Comparison of ENCODE assay signal across 18 cellular contexts in the genomic region with DNA sequence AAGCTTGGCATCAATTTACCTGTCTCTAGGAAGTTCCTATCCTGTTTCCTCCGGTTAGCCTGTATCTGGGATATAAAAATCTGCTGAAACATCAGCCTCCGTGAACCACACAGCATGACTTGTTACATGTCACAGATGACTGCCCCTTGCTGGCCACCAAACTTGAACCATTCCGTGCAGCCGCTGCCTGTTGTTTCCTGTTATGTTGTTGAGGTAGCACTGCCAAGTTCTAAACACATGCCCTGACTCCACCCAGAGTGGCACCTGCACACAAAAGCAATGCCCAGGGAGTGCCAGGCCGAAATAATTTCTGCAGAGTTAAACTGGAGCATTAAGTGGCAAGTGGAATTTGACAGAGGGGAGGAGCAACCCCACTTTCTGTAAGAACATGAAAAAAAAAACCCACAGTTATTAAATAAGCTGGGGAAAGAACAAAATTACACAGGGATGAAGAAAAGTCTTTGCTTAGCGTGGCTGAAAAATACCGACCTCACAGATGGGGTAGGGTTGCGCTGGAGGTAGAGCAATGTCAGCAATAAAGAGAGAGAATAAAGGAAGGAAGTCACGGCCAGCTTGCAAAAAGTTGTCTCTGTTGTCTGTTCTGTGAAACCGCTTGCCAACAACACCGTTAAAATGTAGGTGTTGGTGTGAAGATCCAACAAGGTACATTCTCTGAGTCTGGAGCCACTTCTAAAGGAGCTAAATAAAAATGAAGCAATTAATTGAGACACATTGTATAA.
DNase-seq lines count a peak whose midpoint lies in the region; ATAC-seq and TF ChIP-seq lines count a peak whose summit lies in the region.
"Had no signal": no experiment of that assay in that cellular context is flagged by ENCODE, and none has a peak within 500 bp of the region (broad histone marks: within the 10 kb centered on the region; RNA-seq: fewer than 3 reads in every experiment).

No MANE protein-coding gene starts in this region.

- no peaks in the 10 kb centered on the region for H3K9me3 ChIP-seq in CD8-positive, alpha-beta memory T cell (ENCODE audit: low read length)
- H3K9me3 ChIP-seq in ascending aorta, result no peaks in the 10 kb centered on the region
- H3K9me3 ChIP-seq: SJCRH30 had no signal

- peak overlapping the region; percentile 4 to 76 (median 59) for H3K27ac Mint-ChIP-seq in CD8-positive, alpha-beta memory T cell
- no peak overlapping the region for H3K27ac Mint-ChIP-seq in GM23338
- H3K27ac Mint-ChIP-seq: B cell, H9 had no signal

- H3K4me3 ChIP-seq in CD8-positive, alpha-beta memory T cell (ENCODE audit: low read length), result no peak overlapping the region
- no peak overlapping the region for H3K4me3 ChIP-seq in GM23338
- H3K4me3 ChIP-seq in ascending aorta, result no peak overlapping the region
- H3K4me3 ChIP-seq: SJCRH30 had no signal

- peaks cover 11 to 39% (median 31%) of the 10 kb centered on the region in 3 donors for H3K4me1 Mint-ChIP-seq in CD8-positive, alpha-beta memory T cell
- H3K4me1 Mint-ChIP-seq in GM23338, result no peaks in the 10 kb centered on the region
- H3K4me1 Mint-ChIP-seq: B cell, IgD-negative memory B cell had no signal

- peaks cover 8% of the 10 kb centered on the region for H3K9me2 ChIP-seq in GM23338 (ENCODE audit: insufficient read depth)

- H3K4me1 ChIP-seq in CD8-positive, alpha-beta memory T cell (ENCODE audit: insufficient read depth, low read length), result peaks cover 7% of the 10 kb centered on the region
- H3K4me1 ChIP-seq in GM23338 (ENCODE audit: insufficient read depth) (no peaks in the 10 kb centered on the region), ascending aorta (no peaks in the 10 kb centered on the region)
- H3K4me1 ChIP-seq: SJCRH30 had no signal

- ATAC-seq in GM23338 (no peak), HG03469 (IDR thresholded peaks at IDR 0.05; ENCODE audit: unreplicated experiment) (no peak)
- ATAC-seq: PC-3 had no signal

- CTCF ChIA-PET in CD8-positive, alpha-beta memory T cell (lab: Charles Lee), result no interaction called here

- no peak for TF ChIP-seq CTCF in GM23338 (conservative IDR thresholded peaks at IDR 0.05; ENCODE audit: low read depth in 2 of 2)
- TF ChIP-seq CTCF in ascending aorta (IDR thresholded peaks at IDR 0.05), result no peak

- intact Hi-C loops in ascending aorta (cut with DNase I), result no loop called here
- intact Hi-C loops in cardiac septum (cut with DNase I), result no loop called here

- H3K4me3 Mint-ChIP-seq in CD8-positive, alpha-beta memory T cell, result peak overlapping the region; percentile 11 to 72 (median 40)
- no peak overlapping the region for H3K4me3 Mint-ChIP-seq in GM23338
- H3K4me3 Mint-ChIP-seq: B cell, H9, IgD-negative memory B cell had no signal

- H3K4me2 ChIP-seq in GM23338, result no peak overlapping the region

- H3K36me3 ChIP-seq in CD8-positive, alpha-beta memory T cell (ENCODE audit: insufficient read depth, low read length), result no peaks in the 10 kb centered on the region
- no peaks in the 10 kb centered on the region for H3K36me3 ChIP-seq in GM23338 (ENCODE audit: insufficient read depth)
- no peaks in the 10 kb centered on the region for H3K36me3 ChIP-seq in ascending aorta
- H3K36me3 ChIP-seq: SJCRH30 had no signal

- H2AFZ ChIP-seq in GM23338, result no peak overlapping the region

- no peaks in the 10 kb centered on the region for H3K27me3 ChIP-seq in CD8-positive, alpha-beta memory T cell (ENCODE audit: insufficient read depth, low read length, poor library complexity, severe bottlenecking)
- H3K27me3 ChIP-seq in GM23338 (ENCODE audit: insufficient read depth), result no peaks in the 10 kb centered on the region
- H3K27me3 ChIP-seq in ascending aorta, result no peaks in the 10 kb centered on the region
- H3K27me3 ChIP-seq: SJCRH30 had no signal

- peak in 1 of 5 donors; percentile 27 for DNase-seq in CD8-positive, alpha-beta memory T cell
- DNase-seq in NCI-H1105 treated with DMSO at 0.1 percent for 48 hours (lab: John Stamatoyannopoulos, UW) (peak; percentile 30), kidney tubule cell (ENCODE audit: low spot score) (peak; percentile 54), renal cortical epithelial cell (ENCODE audit: low read depth) (peak; percentile 7), GM23338 (ENCODE audit: low spot score) (no peak), ascending aorta (ENCODE audit: low spot score in 2 of 2) (no peak), cardiac septum (ENCODE audit: low spot score) (no peak)
- DNase-seq: DMS 273 treated with DMSO at 0.1 percent for 48 hours, H9, NCI-H187, NCI-H2171, NCI-H446, NCI-H69, PC-3, SJCRH30 had no signal

- H3K27me3 Mint-ChIP-seq in CD8-positive, alpha-beta memory T cell, result peaks cover 0 to 2% of the 10 kb centered on the region in 2 donors
- peaks cover 3% of the 10 kb centered on the region for H3K27me3 Mint-ChIP-seq in GM23338 (ENCODE audit: insufficient read depth, low read depth, poor library complexity)
- H3K27me3 Mint-ChIP-seq: IgD-negative memory B cell had no signal

- no peaks in the 10 kb centered on the region for H3K36me3 Mint-ChIP-seq in CD8-positive, alpha-beta memory T cell
- no peaks in the 10 kb centered on the region for H3K36me3 Mint-ChIP-seq in GM23338 (ENCODE audit: low read depth)
- H3K36me3 Mint-ChIP-seq: IgD-negative memory B cell had no signal

- H3F3A ChIP-seq in GM23338 (replicated peaks; ENCODE audit: low read depth), result no peaks in the 10 kb centered on the region

- POLR2A ChIA-PET in CD8-positive, alpha-beta memory T cell (lab: Charles Lee), result no interaction called here

- H3K27ac ChIP-seq in CD8-positive, alpha-beta memory T cell (ENCODE audit: low read depth, low read length), result no peak overlapping the region
- no peak overlapping the region for H3K27ac ChIP-seq in GM23338 (ENCODE audit: low read depth)
- no peak overlapping the region for H3K27ac ChIP-seq in ascending aorta
- H3K27ac ChIP-seq: SJCRH30 had no signal

- peaks cover 0 to 4% (median 0%) of the 10 kb centered on the region in 5 donors for H3K9me3 Mint-ChIP-seq in CD8-positive, alpha-beta memory T cell
- H3K9me3 Mint-ChIP-seq in GM23338, result no peaks in the 10 kb centered on the region; the same call in 2 of the 3 replicates
- H3K9me3 Mint-ChIP-seq: H9 had no signal

- H4K20me1 ChIP-seq in GM23338 (replicated peaks; ENCODE audit: insufficient read depth), result no peaks in the 10 kb centered on the region

- H3K79me2 ChIP-seq in GM23338 (replicated peaks; ENCODE audit: insufficient read depth), result no peaks in the 10 kb centered on the region

TF ChIP-seq in GM23338, 12 proteins besides CTCF, POLR2A, EP300 and RAD21 (continues in another document):
- TF ChIP-seq JUNB (IDR thresholded peaks at IDR 0.05; ENCODE audit: unreplicated experiment) (no peak), POLR2AphosphoS5 (IDR thresholded peaks at IDR 0.05; ENCODE audit: low read depth) (no peak)
- TF ChIP-seq, protein P1, sequence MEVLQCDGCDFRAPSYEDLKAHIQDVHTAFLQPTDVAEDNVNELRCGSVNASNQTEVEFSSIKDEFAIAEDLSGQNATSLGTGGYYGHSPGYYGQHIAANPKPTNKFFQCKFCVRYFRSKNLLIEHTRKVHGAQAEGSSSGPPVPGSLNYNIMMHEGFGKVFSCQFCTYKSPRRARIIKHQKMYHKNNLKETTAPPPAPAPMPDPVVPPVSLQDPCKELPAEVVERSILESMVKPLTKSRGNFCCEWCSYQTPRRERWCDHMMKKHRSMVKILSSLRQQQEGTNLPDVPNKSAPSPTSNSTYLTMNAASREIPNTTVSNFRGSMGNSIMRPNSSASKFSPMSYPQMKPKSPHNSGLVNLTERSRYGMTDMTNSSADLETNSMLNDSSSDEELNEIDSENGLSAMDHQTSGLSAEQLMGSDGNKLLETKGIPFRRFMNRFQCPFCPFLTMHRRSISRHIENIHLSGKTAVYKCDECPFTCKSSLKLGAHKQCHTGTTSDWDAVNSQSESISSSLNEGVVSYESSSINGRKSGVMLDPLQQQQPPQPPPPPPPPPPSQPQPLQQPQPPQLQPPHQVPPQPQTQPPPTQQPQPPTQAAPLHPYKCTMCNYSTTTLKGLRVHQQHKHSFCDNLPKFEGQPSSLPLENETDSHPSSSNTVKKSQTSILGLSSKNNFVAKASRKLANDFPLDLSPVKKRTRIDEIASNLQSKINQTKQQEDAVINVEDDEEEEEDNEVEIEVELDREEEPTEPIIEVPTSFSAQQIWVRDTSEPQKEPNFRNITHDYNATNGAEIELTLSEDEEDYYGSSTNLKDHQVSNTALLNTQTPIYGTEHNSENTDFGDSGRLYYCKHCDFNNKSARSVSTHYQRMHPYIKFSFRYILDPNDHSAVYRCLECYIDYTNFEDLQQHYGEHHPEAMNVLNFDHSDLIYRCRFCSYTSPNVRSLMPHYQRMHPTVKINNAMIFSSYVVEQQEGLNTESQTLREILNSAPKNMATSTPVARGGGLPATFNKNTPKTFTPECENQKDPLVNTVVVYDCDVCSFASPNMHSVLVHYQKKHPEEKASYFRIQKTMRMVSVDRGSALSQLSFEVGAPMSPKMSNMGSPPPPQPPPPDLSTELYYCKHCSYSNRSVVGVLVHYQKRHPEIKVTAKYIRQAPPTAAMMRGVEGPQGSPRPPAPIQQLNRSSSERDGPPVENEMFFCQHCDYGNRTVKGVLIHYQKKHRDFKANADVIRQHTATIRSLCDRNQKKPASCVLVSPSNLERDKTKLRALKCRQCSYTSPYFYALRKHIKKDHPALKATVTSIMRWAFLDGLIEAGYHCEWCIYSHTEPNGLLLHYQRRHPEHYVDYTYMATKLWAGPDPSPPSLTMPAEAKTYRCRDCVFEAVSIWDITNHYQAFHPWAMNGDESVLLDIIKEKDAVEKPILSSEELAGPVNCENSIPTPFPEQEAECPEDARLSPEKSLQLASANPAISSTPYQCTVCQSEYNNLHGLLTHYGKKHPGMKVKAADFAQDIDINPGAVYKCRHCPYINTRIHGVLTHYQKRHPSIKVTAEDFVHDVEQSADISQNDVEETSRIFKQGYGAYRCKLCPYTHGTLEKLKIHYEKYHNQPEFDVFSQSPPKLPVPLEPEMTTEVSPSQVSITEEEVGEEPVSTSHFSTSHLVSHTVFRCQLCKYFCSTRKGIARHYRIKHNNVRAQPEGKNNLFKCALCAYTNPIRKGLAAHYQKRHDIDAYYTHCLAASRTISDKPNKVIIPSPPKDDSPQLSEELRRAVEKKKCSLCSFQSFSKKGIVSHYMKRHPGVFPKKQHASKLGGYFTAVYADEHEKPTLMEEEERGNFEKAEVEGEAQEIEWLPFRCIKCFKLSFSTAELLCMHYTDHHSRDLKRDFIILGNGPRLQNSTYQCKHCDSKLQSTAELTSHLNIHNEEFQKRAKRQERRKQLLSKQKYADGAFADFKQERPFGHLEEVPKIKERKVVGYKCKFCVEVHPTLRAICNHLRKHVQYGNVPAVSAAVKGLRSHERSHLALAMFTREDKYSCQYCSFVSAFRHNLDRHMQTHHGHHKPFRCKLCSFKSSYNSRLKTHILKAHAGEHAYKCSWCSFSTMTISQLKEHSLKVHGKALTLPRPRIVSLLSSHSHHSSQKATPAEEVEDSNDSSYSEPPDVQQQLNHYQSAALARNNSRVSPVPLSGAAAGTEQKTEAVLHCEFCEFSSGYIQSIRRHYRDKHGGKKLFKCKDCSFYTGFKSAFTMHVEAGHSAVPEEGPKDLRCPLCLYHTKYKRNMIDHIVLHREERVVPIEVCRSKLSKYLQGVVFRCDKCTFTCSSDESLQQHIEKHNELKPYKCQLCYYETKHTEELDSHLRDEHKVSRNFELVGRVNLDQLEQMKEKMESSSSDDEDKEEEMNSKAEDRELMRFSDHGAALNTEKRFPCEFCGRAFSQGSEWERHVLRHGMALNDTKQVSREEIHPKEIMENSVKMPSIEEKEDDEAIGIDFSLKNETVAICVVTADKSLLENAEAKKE (CRISPR knock-in tag; IDR thresholded peaks at IDR 0.05), result no peak

Comparison
In these comparisons a context has a peak if more than half of its experiments do, and no peak if none do; other contexts are left out.
1. DNase-seq: peak in NCI-H1105 treated with DMSO at 0.1 percent for 48 hours (single experiment), kidney tubule cell (single experiment) and renal cortical epithelial cell (single experiment); none in GM23338 (single experiment), ascending aorta (0 of 2) and cardiac septum (single experiment).